Comparison of ENCODE assay signal across 18 cellular contexts in genomic region chr3:72641684-72642083, GRCh38.
DNase-seq lines count a peak whose midpoint lies in the region; ATAC-seq, FAIRE-seq and TF ChIP-seq lines count a peak whose summit lies in the region.
"Had no signal": no experiment of that assay in that cellular context is flagged by ENCODE, and none has a peak within 500 bp of the region (broad histone marks: within the 10 kb centered on the region; RNA-seq: fewer than 3 reads in every experiment).

No MANE protein-coding gene starts in this region.

- H2BK5ac ChIP-seq in mesendoderm (ENCODE audit: low read length), result no peak overlapping the region

- FAIRE-seq in bronchial epithelial cell (lab: Jason Lieb, UNC) (no peak), GM19239 (lab: Jason Lieb, UNC) (no peak)
- FAIRE-seq: A204.1, D721Med, H1 had no signal

- no peaks in the 10 kb centered on the region for H3K9me3 ChIP-seq in GM23248 (ENCODE audit: low read depth)
- no peaks in the 10 kb centered on the region for H3K9me3 ChIP-seq in RWPE2 (ENCODE audit: severe bottlenecking)
- no peaks in the 10 kb centered on the region for H3K9me3 ChIP-seq in suprapubic skin
- H3K9me3 ChIP-seq: HAP-1 had no signal

- H3K4me3 ChIP-seq in GM23248, result no peak overlapping the region
- H3K4me3 ChIP-seq in RWPE2 (ENCODE audit: severe bottlenecking), result no peak overlapping the region
- no peak overlapping the region for H3K4me3 ChIP-seq in bronchial epithelial cell (ENCODE audit: low read depth, low read length)
- H3K4me3 ChIP-seq in mesendoderm (ENCODE audit: low read length), result no peak overlapping the region
- H3K4me3 ChIP-seq in suprapubic skin, result no peak overlapping the region
- H3K4me3 ChIP-seq: HAP-1 had no signal

- H3F3A ChIP-seq in GM23248 (ENCODE audit: insufficient read depth), result 0 out of 2 replicates have a peak, but pooled peaks cover 4% of the 10 kb centered on the region

- H4K20me1 ChIP-seq in GM23248 (ENCODE audit: insufficient read depth), result no peaks in the 10 kb centered on the region

- TF ChIP-seq POLR2A in suprapubic skin (IDR thresholded peaks at IDR 0.05), result no peak

- H3K79me1 ChIP-seq in mesendoderm (ENCODE audit: low read length), result no peaks in the 10 kb centered on the region

- H3K4me2 ChIP-seq in GM23248 (ENCODE audit: unreplicated experiment) (no peak overlapping the region), mesendoderm (ENCODE audit: low read length) (no peak overlapping the region)

- no peak for TF ChIP-seq EP300 in suprapubic skin (IDR thresholded peaks at IDR 0.05)

- no peak overlapping the region for H4K8ac ChIP-seq in mesendoderm (ENCODE audit: low read depth, low read length)

- H2AFZ ChIP-seq in GM23248, result no peak overlapping the region

- H3K27me3 ChIP-seq in GM23248 (replicated peaks; ENCODE audit: insufficient read depth), result no peaks in the 10 kb centered on the region; the same call in 1 of the 2 replicates
- H3K27me3 ChIP-seq in RWPE2 (ENCODE audit: insufficient read depth, poor library complexity, severe bottlenecking), result no peaks in the 10 kb centered on the region
- no peaks in the 10 kb centered on the region for H3K27me3 ChIP-seq in bronchial epithelial cell (ENCODE audit: control insufficient read depth, insufficient read depth, low read length)
- no peaks in the 10 kb centered on the region for H3K27me3 ChIP-seq in mesendoderm (ENCODE audit: insufficient read depth, low read length, poor library complexity)
- H3K27me3 ChIP-seq in suprapubic skin, result no peaks in the 10 kb centered on the region

- H3K23ac ChIP-seq in mesendoderm (ENCODE audit: low read length), result no peak overlapping the region

- H2BK15ac ChIP-seq in mesendoderm (replicated peaks; ENCODE audit: low read depth), result no peak overlapping the region

- no peaks in the 10 kb centered on the region for H3K9me2 ChIP-seq in GM23248 (ENCODE audit: insufficient read depth)

- WGBS in GM23248 (ENCODE audit: low coverage in 1 of 2, low lambda C conversion rate in 2 of 2, missing lambda C conversion rate in 2 of 2), 2 experiments, result 81 to 86% methylated on average over 2 of the region's 2 CpGs
- no CpG with 5 or more reads among the region's 2 CpGs for WGBS in mesendoderm (ENCODE audit: extremely low coverage, insufficient coverage, low lambda C conversion rate)
- 100% methylated on average over 2 of the region's 2 CpGs for WGBS in suprapubic skin

- H3K27ac ChIP-seq in GM23248 (no peak overlapping the region), RWPE2 (ENCODE audit: poor library complexity, severe bottlenecking) (no peak overlapping the region), mesendoderm (ENCODE audit: low read depth, low read length) (no peak overlapping the region), suprapubic skin (no peak overlapping the region)

- no peaks in the 10 kb centered on the region for H3K36me3 ChIP-seq in GM23248 (ENCODE audit: low read depth)
- no peaks in the 10 kb centered on the region for H3K36me3 ChIP-seq in RWPE2 (ENCODE audit: low read depth)
- no peaks in the 10 kb centered on the region for H3K36me3 ChIP-seq in bronchial epithelial cell (ENCODE audit: control insufficient read depth, insufficient read depth, low read length)
- H3K36me3 ChIP-seq in mesendoderm (ENCODE audit: control insufficient read depth, insufficient read depth, low read length), result no peaks in the 10 kb centered on the region
- no peaks in the 10 kb centered on the region for H3K36me3 ChIP-seq in suprapubic skin
- H3K36me3 ChIP-seq: HAP-1 had no signal

- no peak for TF ChIP-seq CTCF in RWPE2 (IDR thresholded peaks at IDR 0.05; ENCODE audit: poor library complexity, severe bottlenecking)
- no peak for TF ChIP-seq CTCF in bronchial epithelial cell (IDR thresholded peaks at IDR 0.05; ENCODE audit: insufficient read depth, low read length, severe bottlenecking)
- TF ChIP-seq CTCF in suprapubic skin (IDR thresholded peaks at IDR 0.05), result no peak

- no peak overlapping the region for H3K56ac ChIP-seq in mesendoderm (ENCODE audit: low read length)

- DNase-seq in GM23248 (peak; percentile 38), RWPE2 (ENCODE audit: low spot score) (no peak), bronchial epithelial cell (ENCODE audit: low read depth) (peak; percentile 29), mesendoderm (peak; percentile 58), suprapubic skin (ENCODE audit: low spot score in 2 of 2) (no peak), GM19239 (ENCODE audit: insufficient read length, low spot score) (no peak)
- DNase-seq: C1 segment of cervical spinal cord; CD4-positive, alpha-beta memory T cell; DMS153; DMS79 treated with DMSO at 0.1 percent for 48 hours; EL; GDM1; KBM-7 had no signal

- H3K9ac ChIP-seq in GM23248, result no peak overlapping the region
- no peak overlapping the region for H3K9ac ChIP-seq in mesendoderm (ENCODE audit: low read length)

- H3K4ac ChIP-seq in mesendoderm (ENCODE audit: low read depth, low read length), result no peak overlapping the region

- no peak overlapping the region for H4K5ac ChIP-seq in mesendoderm (ENCODE audit: low read length)

- ATAC-seq in RWPE2 (ENCODE audit: low read depth), result peak; percentile 67
- no peak for ATAC-seq in GM21515 (IDR thresholded peaks at IDR 0.05; ENCODE audit: unreplicated experiment)

- no peak overlapping the region for H2BK120ac ChIP-seq in mesendoderm (ENCODE audit: low read depth, low read length)

- in situ Hi-C loops in GM23248 (cut with MboI), result no loop called here

- no peak overlapping the region for H3K18ac ChIP-seq in mesendoderm (ENCODE audit: low read length)

- no peaks in the 10 kb centered on the region for H3K4me1 ChIP-seq in GM23248 (ENCODE audit: insufficient read depth)
- H3K4me1 ChIP-seq in RWPE2 (ENCODE audit: insufficient read depth, poor library complexity, severe bottlenecking), result no peaks in the 10 kb centered on the region
- no peaks in the 10 kb centered on the region for H3K4me1 ChIP-seq in mesendoderm (ENCODE audit: control insufficient read depth, low read depth, low read length)
- no peaks in the 10 kb centered on the region for H3K4me1 ChIP-seq in suprapubic skin
- H3K4me1 ChIP-seq: HAP-1 had no signal

- H3K79me2 ChIP-seq in GM23248 (ENCODE audit: insufficient read depth) (no peaks in the 10 kb centered on the region), mesendoderm (ENCODE audit: control insufficient read depth, insufficient read depth, low read length) (no peaks in the 10 kb centered on the region)

- no peak overlapping the region for H2AK5ac ChIP-seq in mesendoderm (ENCODE audit: low read length)

Comparison
In these comparisons a context has a peak if more than half of its experiments do, and no peak if none do; other contexts are left out.
1. DNase-seq: peak in GM23248 (single experiment), bronchial epithelial cell (single experiment) and mesendoderm (single experiment); none in RWPE2 (single experiment), suprapubic skin (0 of 2) and GM19239 (single experiment).